In genomic region chr12:113259499-113259953, GRCh38 we compare ENCODE assay signal across 8 cellular contexts. TPM values are rescaled to one million over a fixed set of nuclear protein-coding genes. Genes with fewer than 3 reads are reported as not detected.
DNase-seq lines count a peak whose midpoint lies in the region; ATAC-seq, FAIRE-seq and TF ChIP-seq lines count a peak whose summit lies in the region.

No MANE protein-coding gene starts in this region.

- H3K4me1 Mint-ChIP-seq in H9: peaks cover 13 to 16% of the 10 kb centered on the region in 2 experiments

- H3K79me1 ChIP-seq in H9 (ENCODE audit: insufficient read depth, low read depth, low read length, poor library complexity, severe bottlenecking): no peaks in the 10 kb centered on the region

- H3K36me3 ChIP-seq in gastroesophageal sphincter: peaks cover 0 to 37% of the 10 kb centered on the region in 2 donors

- no peaks in the 10 kb centered on the region for H4K20me1 ChIP-seq in H9 (ENCODE audit: control insufficient read depth, insufficient read depth, insufficient read length)

- no peak overlapping the region for H3K9ac ChIP-seq in H9 (ENCODE audit: extremely low read depth, insufficient read length, low read length)

- H3K18ac ChIP-seq in H9 (ENCODE audit: insufficient read length, low read depth, low read length): no peak overlapping the region

- in situ Hi-C loops in GM13977 (cut with MboI; ENCODE audit: low pct_unique_long_range_greater_than_20kb, low sequenced_read_pairs, unreplicated experiment): no loop called here

- H3K27me3 ChIP-seq in H9 (ENCODE audit: insufficient read depth, low read length): no peaks in the 10 kb centered on the region
- no peaks in the 10 kb centered on the region for H3K27me3 ChIP-seq in gastroesophageal sphincter

- no peak overlapping the region for H3K23ac ChIP-seq in H9 (ENCODE audit: insufficient read length, low read depth, low read length)

- no peak overlapping the region for H2BK20ac ChIP-seq in H9 (ENCODE audit: low read depth, low read length, poor library complexity, severe bottlenecking)

- peak overlapping the region in 2 of 3 experiments; percentile 55 to 59; a peak in 4 of 7 replicates for H3K27ac Mint-ChIP-seq in H9

- TF ChIP-seq CTCF in H9 (conservative IDR thresholded peaks at IDR 0.05): no peak
- no peak for TF ChIP-seq CTCF in gastroesophageal sphincter (IDR thresholded peaks at IDR 0.05)
- TF ChIP-seq CTCF in GM13977 (IDR thresholded peaks at IDR 0.05; ENCODE audit: extremely low read depth, insufficient read depth, missing control alignments): no peak

- no peak for TF ChIP-seq POLR2A in gastroesophageal sphincter (IDR thresholded peaks at IDR 0.05)

- H3K9me3 ChIP-seq in H9 (ENCODE audit: control insufficient read depth, low read depth, low read length): no peaks in the 10 kb centered on the region
- no peaks in the 10 kb centered on the region for H3K9me3 ChIP-seq in gastroesophageal sphincter

- no peak for TF ChIP-seq EP300 in gastroesophageal sphincter (IDR thresholded peaks at IDR 0.05)

- WGBS in H9 (ENCODE audit: extremely low coverage, insufficient read length, low lambda C conversion rate): no CpG with 5 or more reads among the region's 2 CpGs
- 44% methylated on average over 2 of the region's 2 CpGs; no CpG with 5 or more reads in 1 of the 2 donors for whole genome bisulfite sequencing in gastroesophageal sphincter (ENCODE audit: low coverage in 1 of 2), 2 donors

- no peaks in the 10 kb centered on the region for H3K79me2 ChIP-seq in H9 (ENCODE audit: insufficient read depth, low read length)

- H3K4me3 ChIP-seq in gastroesophageal sphincter: no peak overlapping the region

- no peaks in the 10 kb centered on the region; a peak in 1 of 7 replicates for H3K36me3 Mint-ChIP-seq in H9 (ENCODE audit: insufficient read depth in 1 of 3, low read depth in 3 of 3)

- no peak overlapping the region for H4K91ac ChIP-seq in H9 (ENCODE audit: insufficient read length, low read depth, low read length)

- DNase-seq in H9: no peak
- peak; percentile 11 to 62 for DNase-seq in SHP77 (lab: John Stamatoyannopoulos, UW)
- peak; percentile 96 for DNase-seq in pons (ENCODE audit: low spot score)
- DNase-seq in stimulated activated CD4-positive, alpha-beta T cell treated with anti-CD3 and anti-CD28 coated beads, Interleukin-2, amount 100 ng/mL, for 24 hours: no peak
- no peak for DNase-seq in GM13977 (ENCODE audit: low spot score)
- no peak for DNase-seq in AG08396 (ENCODE audit: low spot score)
- DNase-seq in RCC 7860 (ENCODE audit: low spot score): no peak

- H3T11ph ChIP-seq in H9 (ENCODE audit: low read length): no peak overlapping the region

- no peaks in the 10 kb centered on the region for H3K23me2 ChIP-seq in H9 (ENCODE audit: insufficient read length, low read depth, low read length, poor library complexity, severe bottlenecking)

- peak; percentile 94 for ATAC-seq in gastroesophageal sphincter

- H3K4me1 ChIP-seq in H9 (ENCODE audit: insufficient read depth, low read length) (peaks cover 4% of the 10 kb centered on the region; the same call in 1 of the 2 replicates), gastroesophageal sphincter (peaks cover 0 to 57% (median 29%) of the 10 kb centered on the region in 3 donors)

- no peak overlapping the region for H3K4me3 Mint-ChIP-seq in H9

- H3K27ac ChIP-seq in H9 (ENCODE audit: insufficient read length, low read depth, low read length) (no peak overlapping the region), gastroesophageal sphincter (peak overlapping the region in 3 of 4 donors; percentile 57 to 65 (median 65))

- no peak overlapping the region for H3K56ac ChIP-seq in H9 (ENCODE audit: insufficient read length, low read depth, low read length)

- no peak overlapping the region for H4K5ac ChIP-seq in H9 (ENCODE audit: insufficient read length, low read depth, low read length)

- no peak overlapping the region for H2BK5ac ChIP-seq in H9 (ENCODE audit: insufficient read length, low read length)

- H4K8ac ChIP-seq in H9 (replicated peaks; ENCODE audit: insufficient read length, low read depth, low read length): no peak overlapping the region

- no peak overlapping the region for H2BK12ac ChIP-seq in H9 (ENCODE audit: insufficient read length, low read depth, low read length)

- H3K14ac ChIP-seq in H9 (ENCODE audit: insufficient read depth, low read length): no peak overlapping the region

- H2BK120ac ChIP-seq in H9 (ENCODE audit: low read depth, low read length, poor library complexity, severe bottlenecking): no peak overlapping the region

- H3K4ac ChIP-seq in H9 (ENCODE audit: low read depth, low read length): no peak overlapping the region

- no peak overlapping the region for H3K4me2 ChIP-seq in H9 (ENCODE audit: insufficient read depth, insufficient read length, low read length)

- H3K27me3 Mint-ChIP-seq in H9 (ENCODE audit: low read depth): no peaks in the 10 kb centered on the region

- no peak overlapping the region for H2BK15ac ChIP-seq in H9 (ENCODE audit: low read depth, low read length)

- FAIRE-seq in RCC 7860 (lab: Jason Lieb, UNC): no peak

- H2AK5ac ChIP-seq in H9 (ENCODE audit: insufficient read length, low read length): no peak overlapping the region

- H2AFZ ChIP-seq in H9 (ENCODE audit: low read length): no peak overlapping the region

- H3K9me3 Mint-ChIP-seq in H9: no peaks in the 10 kb centered on the region

RNA-seq across cellular contexts. Expression of gene TPCN1, which starts 38.3 kb away (rescaled TPM):
- 13.5 and 16.1 TPM in 2 replicates for total RNA-seq in H9 (2021)
- total RNA-seq in gastroesophageal sphincter: 10 to 100 TPM; 24.0 to 47.0 (median 37.3) TPM

Comparison
In these comparisons a context has a peak if more than half of its experiments do, and no peak if none do; other contexts are left out.
1. DNase-seq: peak in SHP77 (2 of 2) and pons (single experiment); none in H9 (single experiment), stimulated activated CD4-positive, alpha-beta T cell treated with anti-CD3 and anti-CD28 coated beads, Interleukin-2, amount 100 ng/mL, for 24 hours (0 of 2), GM13977 (single experiment), AG08396 (single experiment) and RCC 7860 (single experiment).